Comparison of ENCODE assay signal across 8 cellular contexts in genomic region chr2:83196225-83196624, GRCh38.
DNase-seq lines count a peak whose midpoint lies in the region; ATAC-seq and TF ChIP-seq lines count a peak whose summit lies in the region.

No MANE protein-coding gene starts in this region.

- H3K36me3 ChIP-seq in Peyer's patch: no peaks in the 10 kb centered on the region

- no peaks in the 10 kb centered on the region for H3K9me3 ChIP-seq in Peyer's patch

- H3K4me1 Mint-ChIP-seq in activated CD8-positive, alpha-beta memory T cell treated with anti-CD3 and anti-CD28 coated beads, Interleukin-2, amount 10 ng/mL, durations not matched to agents 7 days and 5 days: no peaks in the 10 kb centered on the region

- H3K36me3 Mint-ChIP-seq in activated CD8-positive, alpha-beta memory T cell treated with anti-CD3 and anti-CD28 coated beads, Interleukin-2, amount 10 ng/mL, durations not matched to agents 7 days and 5 days: no peaks in the 10 kb centered on the region

- no peaks in the 10 kb centered on the region for H3K27me3 Mint-ChIP-seq in activated CD8-positive, alpha-beta memory T cell treated with anti-CD3 and anti-CD28 coated beads, Interleukin-2, amount 10 ng/mL, durations not matched to agents 7 days and 5 days

- DNase-seq in NCI-H510A treated with DMSO at 0.1 percent for 48 hours (lab: John Stamatoyannopoulos, UW) (peak; percentile 52), NCI-H510A (lab: John Stamatoyannopoulos, UW) (no peak), Peyer's patch (no peak), fibroblast of the conjunctiva (ENCODE audit: low read depth) (peak; percentile 2), retina (peak; percentile 6)
- no peak for DNase-seq in activated CD4-positive, alpha-beta T cell treated with anti-CD3 and anti-CD28 coated beads for 48 hours
- DNase-seq in activated CD8-positive, alpha-beta memory T cell treated with anti-CD3 and anti-CD28 coated beads, Interleukin-2, amount 10 ng/mL, durations not matched to agents 7 days and 5 days: no peak

- peak in 4 of 6 experiments; percentile 35 to 74 (median 72) for TF ChIP-seq CTCF in Peyer's patch (IDR thresholded peaks at IDR 0.05)

- ATAC-seq in activated CD8-positive, alpha-beta memory T cell treated with anti-CD3 and anti-CD28 coated beads, Interleukin-2, amount 10 ng/mL, durations not matched to agents 7 days and 5 days: no peak
- no peak for ATAC-seq in HG02852 (IDR thresholded peaks at IDR 0.05; ENCODE audit: unreplicated experiment)

- no peak overlapping the region for H3K4me3 Mint-ChIP-seq in activated CD8-positive, alpha-beta memory T cell treated with anti-CD3 and anti-CD28 coated beads, Interleukin-2, amount 10 ng/mL, durations not matched to agents 7 days and 5 days

- TF ChIP-seq POLR2A in Peyer's patch (IDR thresholded peaks at IDR 0.05): no peak

- H3K27me3 ChIP-seq in Peyer's patch: no peaks in the 10 kb centered on the region

- H3K9me3 Mint-ChIP-seq in activated CD8-positive, alpha-beta memory T cell treated with anti-CD3 and anti-CD28 coated beads, Interleukin-2, amount 10 ng/mL, durations not matched to agents 7 days and 5 days (ENCODE audit: low read depth): peaks cover 2% of the 10 kb centered on the region

- no peak overlapping the region for H3K4me3 ChIP-seq in Peyer's patch

- H3K27ac ChIP-seq in Peyer's patch: no peak overlapping the region

- CTCF ChIA-PET in activated CD8-positive, alpha-beta memory T cell treated with anti-CD3 and anti-CD28 coated beads, Interleukin-2, amount 10 ng/mL, durations not matched to agents 7 days and 5 days (lab: Charles Lee): no interaction called here

- H3K4me1 ChIP-seq in Peyer's patch: no peaks in the 10 kb centered on the region

- H3K27ac Mint-ChIP-seq in activated CD8-positive, alpha-beta memory T cell treated with anti-CD3 and anti-CD28 coated beads, Interleukin-2, amount 10 ng/mL, durations not matched to agents 7 days and 5 days: no peak overlapping the region

Comparison
In these comparisons a context has a peak if more than half of its experiments do, and no peak if none do; other contexts are left out.
1. DNase-seq: peak in NCI-H510A treated with DMSO at 0.1 percent for 48 hours (single experiment), fibroblast of the conjunctiva (single experiment) and retina (single experiment); none in NCI-H510A (single experiment), Peyer's patch (0 of 3), activated CD4-positive, alpha-beta T cell treated with anti-CD3 and anti-CD28 coated beads for 48 hours (single experiment) and activated CD8-positive, alpha-beta memory T cell treated with anti-CD3 and anti-CD28 coated beads, Interleukin-2, amount 10 ng/mL, durations not matched to agents 7 days and 5 days (single experiment).